Comparison of ENCODE assay signal across 1 cellular context in the genomic region with DNA sequence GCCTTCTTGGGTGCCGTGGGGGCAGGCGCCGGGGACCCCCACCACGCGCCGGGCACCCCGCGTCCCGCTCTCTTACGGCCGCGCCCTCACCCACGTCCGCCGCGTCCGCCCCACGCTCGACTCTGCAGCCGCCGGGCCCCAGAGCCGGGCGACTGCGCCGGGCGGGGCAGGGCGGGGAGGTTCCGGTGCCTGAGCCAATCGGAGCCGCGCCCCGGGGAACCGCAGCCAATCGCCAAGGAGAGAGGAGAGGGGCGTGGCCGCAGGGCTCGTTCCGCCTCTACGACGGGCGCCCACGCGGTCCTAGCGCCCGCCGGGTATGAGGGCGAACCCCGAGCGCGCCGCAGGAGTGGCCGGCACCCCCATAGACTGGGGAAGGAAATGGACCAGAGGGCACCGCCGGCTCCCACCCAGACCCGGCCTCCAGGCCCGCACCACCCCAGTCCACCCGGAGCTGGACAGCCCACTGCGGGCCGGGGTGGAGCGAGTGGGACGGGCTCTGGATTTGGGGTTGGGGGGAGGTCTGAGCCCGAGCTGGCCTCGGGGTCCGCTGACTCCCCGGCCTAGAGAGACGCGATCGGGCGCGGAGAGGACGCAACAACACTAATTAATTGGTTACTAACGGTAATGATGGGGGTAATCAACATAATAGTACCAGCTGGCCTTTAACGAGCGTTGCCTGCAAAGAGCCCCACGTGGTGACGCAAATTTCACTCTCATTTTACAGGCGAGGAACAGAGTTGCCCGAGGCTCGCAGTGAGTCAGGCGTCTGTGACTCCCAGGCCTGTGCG.
TF ChIP-seq lines count a peak whose summit lies in the region.

TSS of gene MFSD12 (minus strand) at position 126 of the 788 bp plus-strand sequence. CDS start 183 bp downstream, outside the sequence.

TF ChIP-seq in K562, 482 proteins besides CTCF, POLR2A, EP300 and RAD21 (continued from another document and continues in another):
- TF ChIP-seq, protein P1, sequence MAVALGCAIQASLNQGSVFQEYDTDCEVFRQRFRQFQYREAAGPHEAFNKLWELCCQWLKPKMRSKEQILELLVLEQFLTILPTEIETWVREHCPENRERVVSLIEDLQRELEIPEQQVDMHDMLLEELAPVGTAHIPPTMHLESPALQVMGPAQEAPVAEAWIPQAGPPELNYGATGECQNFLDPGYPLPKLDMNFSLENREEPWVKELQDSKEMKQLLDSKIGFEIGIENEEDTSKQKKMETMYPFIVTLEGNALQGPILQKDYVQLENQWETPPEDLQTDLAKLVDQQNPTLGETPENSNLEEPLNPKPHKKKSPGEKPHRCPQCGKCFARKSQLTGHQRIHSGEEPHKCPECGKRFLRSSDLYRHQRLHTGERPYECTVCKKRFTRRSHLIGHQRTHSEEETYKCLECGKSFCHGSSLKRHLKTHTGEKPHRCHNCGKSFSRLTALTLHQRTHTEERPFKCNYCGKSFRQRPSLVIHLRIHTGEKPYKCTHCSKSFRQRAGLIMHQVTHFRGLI (CRISPR knock-in tag; IDR thresholded peaks at IDR 0.05), result no peak
- no peak for TF ChIP-seq GABPB2 (CRISPR knock-in tag; conservative IDR thresholded peaks at IDR 0.05)
- TF ChIP-seq SP1 (CRISPR knock-in tag; IDR thresholded peaks at IDR 0.05), result peak; percentile 97
- no peak for TF ChIP-seq TCF3 (CRISPR knock-in tag; IDR thresholded peaks at IDR 0.05)
- TF ChIP-seq, protein P2, sequence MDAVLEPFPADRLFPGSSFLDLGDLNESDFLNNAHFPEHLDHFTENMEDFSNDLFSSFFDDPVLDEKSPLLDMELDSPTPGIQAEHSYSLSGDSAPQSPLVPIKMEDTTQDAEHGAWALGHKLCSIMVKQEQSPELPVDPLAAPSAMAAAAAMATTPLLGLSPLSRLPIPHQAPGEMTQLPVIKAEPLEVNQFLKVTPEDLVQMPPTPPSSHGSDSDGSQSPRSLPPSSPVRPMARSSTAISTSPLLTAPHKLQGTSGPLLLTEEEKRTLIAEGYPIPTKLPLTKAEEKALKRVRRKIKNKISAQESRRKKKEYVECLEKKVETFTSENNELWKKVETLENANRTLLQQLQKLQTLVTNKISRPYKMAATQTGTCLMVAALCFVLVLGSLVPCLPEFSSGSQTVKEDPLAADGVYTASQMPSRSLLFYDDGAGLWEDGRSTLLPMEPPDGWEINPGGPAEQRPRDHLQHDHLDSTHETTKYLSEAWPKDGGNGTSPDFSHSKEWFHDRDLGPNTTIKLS (IDR thresholded peaks at IDR 0.05; ENCODE audit: borderline replicate concordance, low read depth), result peak; percentile 39; the same call in 1 of the 2 replicates
- TF ChIP-seq LARP7 (IDR thresholded peaks at IDR 0.05), result no peak
- no peak for TF ChIP-seq ZEB2 (IDR thresholded peaks at IDR 0.05)
- TF ChIP-seq ATF3 (IDR thresholded peaks at IDR 0.05), result no peak
- no peak; the same call in 1 of the 2 replicates for TF ChIP-seq ATF3 (CRISPR knock-in tag; conservative IDR thresholded peaks at IDR 0.05)
- TF ChIP-seq TSHZ1 (CRISPR knock-in tag; IDR thresholded peaks at IDR 0.05), result no peak
- TF ChIP-seq ZNF445 (CRISPR knock-in tag; IDR thresholded peaks at IDR 0.05; ENCODE audit: low read depth), result no peak
- no peak for TF ChIP-seq GTF2A2 (tag; IDR thresholded peaks at IDR 0.05)
- peak; percentile 21; the same call in 1 of the 2 replicates for TF ChIP-seq NR2C2 (CRISPR knock-in tag; IDR thresholded peaks at IDR 0.05)
- no peak for TF ChIP-seq NR2C2 (tag; IDR thresholded peaks at IDR 0.05)
- 0 out of 2 replicates have a peak, but pooled peaks have one; percentile 15 for TF ChIP-seq NR3C1 (CRISPR knock-in tag; IDR thresholded peaks at IDR 0.05)
- TF ChIP-seq NRF1 (conservative IDR thresholded peaks at IDR 0.05 in 1 of 2, IDR thresholded peaks at IDR 0.05 in 1 of 2), result peak; percentile 69 to 74
- TF ChIP-seq SPI1 (IDR thresholded peaks at IDR 0.05; ENCODE audit: borderline replicate concordance, low read depth, low read length), result no peak
- TF ChIP-seq, protein P3, sequence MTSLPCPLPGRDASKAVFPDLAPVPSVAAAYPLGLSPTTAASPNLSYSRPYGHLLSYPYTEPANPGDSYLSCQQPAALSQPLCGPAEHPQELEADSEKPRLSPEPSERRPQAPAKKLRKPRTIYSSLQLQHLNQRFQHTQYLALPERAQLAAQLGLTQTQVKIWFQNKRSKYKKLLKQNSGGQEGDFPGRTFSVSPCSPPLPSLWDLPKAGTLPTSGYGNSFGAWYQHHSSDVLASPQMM (CRISPR knock-in tag; IDR thresholded peaks at IDR 0.05), result no peak
- TF ChIP-seq FOSL1 (tag; conservative IDR thresholded peaks at IDR 0.05), result no peak; the same call in 1 of the 2 replicates
- TF ChIP-seq ZNF347 (CRISPR knock-in tag; IDR thresholded peaks at IDR 0.05; ENCODE audit: low read depth), result no peak
- no peak for TF ChIP-seq ZNF282 (CRISPR knock-in tag; IDR thresholded peaks at IDR 0.05)
- TF ChIP-seq FOXK2 (conservative IDR thresholded peaks at IDR 0.05 in 1 of 2, IDR thresholded peaks at IDR 0.05 in 1 of 2; ENCODE audit: low read depth in 2 of 2), result no peak
- TF ChIP-seq, protein P4, sequence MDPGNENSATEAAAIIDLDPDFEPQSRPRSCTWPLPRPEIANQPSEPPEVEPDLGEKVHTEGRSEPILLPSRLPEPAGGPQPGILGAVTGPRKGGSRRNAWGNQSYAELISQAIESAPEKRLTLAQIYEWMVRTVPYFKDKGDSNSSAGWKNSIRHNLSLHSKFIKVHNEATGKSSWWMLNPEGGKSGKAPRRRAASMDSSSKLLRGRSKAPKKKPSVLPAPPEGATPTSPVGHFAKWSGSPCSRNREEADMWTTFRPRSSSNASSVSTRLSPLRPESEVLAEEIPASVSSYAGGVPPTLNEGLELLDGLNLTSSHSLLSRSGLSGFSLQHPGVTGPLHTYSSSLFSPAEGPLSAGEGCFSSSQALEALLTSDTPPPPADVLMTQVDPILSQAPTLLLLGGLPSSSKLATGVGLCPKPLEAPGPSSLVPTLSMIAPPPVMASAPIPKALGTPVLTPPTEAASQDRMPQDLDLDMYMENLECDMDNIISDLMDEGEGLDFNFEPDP (CRISPR knock-in tag; IDR thresholded peaks at IDR 0.05), result 0 out of 2 replicates have a peak, but pooled peaks have one; percentile 21
- no peak for TF ChIP-seq STAT5A (IDR thresholded peaks at IDR 0.05; ENCODE audit: borderline replicate concordance, low read length)
- no peak for TF ChIP-seq ZKSCAN8 (CRISPR knock-in tag; IDR thresholded peaks at IDR 0.05)
- no peak for TF ChIP-seq BACH1 (tag; IDR thresholded peaks at IDR 0.05)
- TF ChIP-seq PYGO2 (tag; IDR thresholded peaks at IDR 0.05), result no peak
- no peak for TF ChIP-seq RBM17 (IDR thresholded peaks at IDR 0.05; ENCODE audit: borderline replicate concordance, low read depth, low read length)
- TF ChIP-seq PURB (CRISPR knock-in tag; IDR thresholded peaks at IDR 0.05; ENCODE audit: low read depth), result no peak
- peak; percentile 90 for TF ChIP-seq NFYB (IDR thresholded peaks at IDR 0.05; ENCODE audit: extremely low read depth, insufficient read length)
- TF ChIP-seq ZBED1 (IDR thresholded peaks at IDR 0.05), result no peak
- TF ChIP-seq, protein P5, sequence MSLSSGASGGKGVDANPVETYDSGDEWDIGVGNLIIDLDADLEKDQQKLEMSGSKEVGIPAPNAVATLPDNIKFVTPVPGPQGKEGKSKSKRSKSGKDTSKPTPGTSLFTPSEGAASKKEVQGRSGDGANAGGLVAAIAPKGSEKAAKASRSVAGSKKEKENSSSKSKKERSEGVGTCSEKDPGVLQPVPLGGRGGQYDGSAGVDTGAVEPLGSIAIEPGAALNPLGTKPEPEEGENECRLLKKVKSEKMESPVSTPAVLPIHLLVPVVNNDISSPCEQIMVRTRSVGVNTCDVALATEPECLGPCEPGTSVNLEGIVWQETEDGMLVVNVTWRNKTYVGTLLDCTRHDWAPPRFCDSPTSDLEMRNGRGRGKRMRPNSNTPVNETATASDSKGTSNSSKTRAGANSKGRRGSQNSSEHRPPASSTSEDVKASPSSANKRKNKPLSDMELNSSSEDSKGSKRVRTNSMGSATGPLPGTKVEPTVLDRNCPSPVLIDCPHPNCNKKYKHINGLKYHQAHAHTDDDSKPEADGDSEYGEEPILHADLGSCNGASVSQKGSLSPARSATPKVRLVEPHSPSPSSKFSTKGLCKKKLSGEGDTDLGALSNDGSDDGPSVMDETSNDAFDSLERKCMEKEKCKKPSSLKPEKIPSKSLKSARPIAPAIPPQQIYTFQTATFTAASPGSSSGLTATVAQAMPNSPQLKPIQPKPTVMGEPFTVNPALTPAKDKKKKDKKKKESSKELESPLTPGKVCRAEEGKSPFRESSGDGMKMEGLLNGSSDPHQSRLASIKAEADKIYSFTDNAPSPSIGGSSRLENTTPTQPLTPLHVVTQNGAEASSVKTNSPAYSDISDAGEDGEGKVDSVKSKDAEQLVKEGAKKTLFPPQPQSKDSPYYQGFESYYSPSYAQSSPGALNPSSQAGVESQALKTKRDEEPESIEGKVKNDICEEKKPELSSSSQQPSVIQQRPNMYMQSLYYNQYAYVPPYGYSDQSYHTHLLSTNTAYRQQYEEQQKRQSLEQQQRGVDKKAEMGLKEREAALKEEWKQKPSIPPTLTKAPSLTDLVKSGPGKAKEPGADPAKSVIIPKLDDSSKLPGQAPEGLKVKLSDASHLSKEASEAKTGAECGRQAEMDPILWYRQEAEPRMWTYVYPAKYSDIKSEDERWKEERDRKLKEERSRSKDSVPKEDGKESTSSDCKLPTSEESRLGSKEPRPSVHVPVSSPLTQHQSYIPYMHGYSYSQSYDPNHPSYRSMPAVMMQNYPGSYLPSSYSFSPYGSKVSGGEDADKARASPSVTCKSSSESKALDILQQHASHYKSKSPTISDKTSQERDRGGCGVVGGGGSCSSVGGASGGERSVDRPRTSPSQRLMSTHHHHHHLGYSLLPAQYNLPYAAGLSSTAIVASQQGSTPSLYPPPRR (CRISPR knock-in tag; IDR thresholded peaks at IDR 0.05; ENCODE audit: borderline replicate concordance), result no peak
- no peak for TF ChIP-seq NR0B1 (IDR thresholded peaks at IDR 0.05; ENCODE audit: partially characterized antibody)
- TF ChIP-seq NCOR1 (IDR thresholded peaks at IDR 0.05), result no peak
- peak; percentile 95 for TF ChIP-seq L3MBTL2 (IDR thresholded peaks at IDR 0.05)
- no peak for TF ChIP-seq ZNF316 (IDR thresholded peaks at IDR 0.05)
- peak; percentile 87 for TF ChIP-seq CREM (IDR thresholded peaks at IDR 0.05; ENCODE audit: low read depth)
- TF ChIP-seq ELF1 (tag; IDR thresholded peaks at IDR 0.05), result no peak
- TF ChIP-seq ZNF512 (tag; IDR thresholded peaks at IDR 0.05), result no peak
- TF ChIP-seq, protein P6, sequence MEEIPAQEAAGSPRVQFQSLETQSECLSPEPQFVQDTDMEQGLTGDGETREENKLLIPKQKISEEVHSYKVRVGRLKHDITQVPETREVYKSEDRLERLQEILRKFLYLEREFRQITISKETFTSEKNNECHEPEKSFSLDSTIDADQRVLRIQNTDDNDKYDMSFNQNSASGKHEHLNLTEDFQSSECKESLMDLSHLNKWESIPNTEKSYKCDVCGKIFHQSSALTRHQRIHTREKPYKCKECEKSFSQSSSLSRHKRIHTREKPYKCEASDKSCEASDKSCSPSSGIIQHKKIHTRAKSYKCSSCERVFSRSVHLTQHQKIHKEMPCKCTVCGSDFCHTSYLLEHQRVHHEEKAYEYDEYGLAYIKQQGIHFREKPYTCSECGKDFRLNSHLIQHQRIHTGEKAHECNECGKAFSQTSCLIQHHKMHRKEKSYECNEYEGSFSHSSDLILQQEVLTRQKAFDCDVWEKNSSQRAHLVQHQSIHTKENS (CRISPR knock-in tag; IDR thresholded peaks at IDR 0.05), result no peak
- 0 out of 2 replicates have a peak, but pooled peaks have one; percentile 17 for TF ChIP-seq ELF4 (CRISPR knock-in tag; IDR thresholded peaks at IDR 0.05)
- no peak for TF ChIP-seq ILF3 (IDR thresholded peaks at IDR 0.05; ENCODE audit: borderline replicate concordance)
- TF ChIP-seq ZNF311 (CRISPR knock-in tag; IDR thresholded peaks at IDR 0.05), result no peak
